Comparison of ENCODE assay signal across 26 cellular contexts in genomic region chr15:57517027-57517671, GRCh38.
DNase-seq lines count a peak whose midpoint lies in the region; ATAC-seq, FAIRE-seq and TF ChIP-seq lines count a peak whose summit lies in the region.
"Had no signal": no experiment of that assay in that cellular context is flagged by ENCODE, and none has a peak within 500 bp of the region (broad histone marks: within the 10 kb centered on the region; RNA-seq: fewer than 3 reads in every experiment).

No MANE protein-coding gene starts in this region.

- H2AFZ ChIP-seq in keratinocyte (ENCODE audit: control insufficient read depth, low read length) (peak overlapping the region; percentile 38), neuronal stem cell (ENCODE audit: low read length) (no peak overlapping the region)
- H2AFZ ChIP-seq: GM23248 had no signal

- 67% methylated on average over 6 of the region's 6 CpGs for WGBS in right cardiac atrium
- WGBS in neuronal stem cell (ENCODE audit: extremely low coverage in 2 of 2, insufficient read length in 2 of 2, insufficient replicate concordance in 1 of 2), 2 donors: no CpG with 5 or more reads among the region's 6 CpGs

- no peaks in the 10 kb centered on the region for H3K79me1 ChIP-seq in neuronal stem cell (ENCODE audit: low read depth, low read length)

- H2BK120ac ChIP-seq in neuronal stem cell (ENCODE audit: low read depth, low read length): no peak overlapping the region

- no peak for FAIRE-seq in keratinocyte (lab: Jason Lieb, UNC)
- FAIRE-seq: A549, GM18507 had no signal

- H3K36me3 ChIP-seq in keratinocyte (ENCODE audit: control insufficient read depth in 2 of 2, extremely low read depth in 1 of 2, insufficient read depth in 2 of 2, low read length in 2 of 2): no peaks in the 10 kb centered on the region
- no peaks in the 10 kb centered on the region for H3K36me3 ChIP-seq in neuronal stem cell (replicated peaks in 1 of 2; ENCODE audit: control insufficient read depth in 2 of 2, insufficient read depth in 2 of 2, low read length in 2 of 2)

- H3K4me3 ChIP-seq in right cardiac atrium (ENCODE audit: low read length): no peak overlapping the region
- no peak overlapping the region for H3K4me3 ChIP-seq in keratinocyte (ENCODE audit: control insufficient read depth in 2 of 3, extremely low read depth in 1 of 3, insufficient read depth in 2 of 3, low read depth in 1 of 3, low read length in 3 of 3)
- H3K4me3 ChIP-seq in neuronal stem cell (ENCODE audit: low read length in 2 of 2): no peak overlapping the region
- H3K4me3 ChIP-seq: A549, GM23248, SK-N-MC had no signal

- H3K27ac ChIP-seq in right cardiac atrium (ENCODE audit: low read length) (no peak overlapping the region), keratinocyte (ENCODE audit: control insufficient read depth, insufficient read depth, low read length) (no peak overlapping the region), neuronal stem cell (replicated peaks; ENCODE audit: low read length) (no peak overlapping the region)
- H3K27ac ChIP-seq: A549, GM23248, RWPE1, SK-N-MC had no signal

- H4K91ac ChIP-seq in neuronal stem cell (ENCODE audit: low read depth, low read length, poor library complexity): no peak overlapping the region

- no peak for TF ChIP-seq CTCF in keratinocyte (optimal IDR thresholded peaks at IDR 0.05 in 1 of 3, IDR thresholded peaks at IDR 0.05 in 1 of 3, conservative IDR thresholded peaks at IDR 0.05 in 1 of 3; ENCODE audit: extremely low read depth in 1 of 3, insufficient read depth in 2 of 3, low read length in 3 of 3)

- no peak overlapping the region for H3K18ac ChIP-seq in neuronal stem cell (ENCODE audit: low read length)

- H3K27me3 ChIP-seq in right cardiac atrium (ENCODE audit: control insufficient read depth, insufficient read depth) (no peaks in the 10 kb centered on the region), keratinocyte (ENCODE audit: control insufficient read depth, extremely low read depth, insufficient read depth, low read length) (no peaks in the 10 kb centered on the region), neuronal stem cell (ENCODE audit: control insufficient read depth in 3 of 3, insufficient read depth in 3 of 3, low read depth in 1 of 3, low read length in 3 of 3) (no peaks in the 10 kb centered on the region)

- peak overlapping the region; percentile 6 for H2AK5ac ChIP-seq in neuronal stem cell (ENCODE audit: low read depth, low read length)

- no peaks in the 10 kb centered on the region for H3K4me1 Mint-ChIP-seq in T-helper 17 cell
- H3K4me1 Mint-ChIP-seq: CD4-positive, alpha-beta memory T cell had no signal

- no peaks in the 10 kb centered on the region for H3K36me3 Mint-ChIP-seq in T-helper 17 cell (ENCODE audit: low read depth)
- H3K36me3 Mint-ChIP-seq: CD4-positive, alpha-beta memory T cell had no signal

- no peak overlapping the region for H4K8ac ChIP-seq in neuronal stem cell (ENCODE audit: low read depth, low read length)

- no peak overlapping the region for H2BK12ac ChIP-seq in neuronal stem cell (ENCODE audit: low read length)

- H3K14ac ChIP-seq in neuronal stem cell (ENCODE audit: low read length): no peak overlapping the region

- H3K4me3 Mint-ChIP-seq in T-helper 17 cell: no peak overlapping the region
- H3K4me3 Mint-ChIP-seq: CD4-positive, alpha-beta memory T cell had no signal

- no peak overlapping the region for H3K23ac ChIP-seq in neuronal stem cell (ENCODE audit: low read depth, low read length, poor library complexity)

- no peaks in the 10 kb centered on the region for H3K9me1 ChIP-seq in keratinocyte (ENCODE audit: control insufficient read depth, extremely low read depth, insufficient read depth, low read length)

- no peak overlapping the region for H3K4ac ChIP-seq in neuronal stem cell (ENCODE audit: low read length)

- H3K79me2 ChIP-seq in keratinocyte (ENCODE audit: control insufficient read depth, insufficient read depth, low read length): no peaks in the 10 kb centered on the region

- H3K4me2 ChIP-seq in keratinocyte (ENCODE audit: control insufficient read depth, extremely low read depth, insufficient read depth, low read depth, low read length): no peak overlapping the region
- no peak overlapping the region for H3K4me2 ChIP-seq in neuronal stem cell (ENCODE audit: insufficient read depth, low read length, poor library complexity, severe bottlenecking)
- H3K4me2 ChIP-seq: A549 had no signal

- no peaks in the 10 kb centered on the region for H3K4me1 ChIP-seq in right cardiac atrium (ENCODE audit: control insufficient read depth, insufficient read depth, low read length)
- H3K4me1 ChIP-seq in keratinocyte (ENCODE audit: control insufficient read depth, extremely low read depth, insufficient read depth, low read length): no peaks in the 10 kb centered on the region
- H3K4me1 ChIP-seq in neuronal stem cell (ENCODE audit: control insufficient read depth in 2 of 2, insufficient read depth in 1 of 2, low read depth in 1 of 2, low read length in 2 of 2): peaks cover 2 to 3% of the 10 kb centered on the region in 2 donors
- H3K4me1 ChIP-seq: A549 had no signal

- DNase-seq in right cardiac atrium: no peak
- DNase-seq in left ventricle myocardium superior: no peak
- DNase-seq in keratinocyte (ENCODE audit: low read depth, low spot score): no peak
- DNase-seq in neuronal stem cell (ENCODE audit: low spot score): no peak
- DNase-seq in T-helper 17 cell: no peak
- DNase-seq in Ammon's horn (ENCODE audit: low spot score): no peak
- DNase-seq in T-helper 9 cell: no peak
- DNase-seq: AML-193; CD4-positive, alpha-beta memory T cell; COR-L47; DMS53; GM23248; H7; IMR-90; KG1; MM.1S; NCI-H1694; NCI-H2029 treated with DMSO at 0.1 percent for 48 hours; NCI-H2227 treated with DMSO at 0.1 percent for 48 hours; NCI-H526 treated with DMSO at 0.1 percent for 48 hours; SIG-M5 had no signal

- peaks cover 29% of the 10 kb centered on the region for H3K27me3 Mint-ChIP-seq in T-helper 17 cell

- H3K9ac ChIP-seq in keratinocyte (ENCODE audit: control insufficient read depth, extremely low read depth, insufficient read depth, low read length) (no peak overlapping the region), neuronal stem cell (ENCODE audit: low read depth, low read length, poor library complexity) (no peak overlapping the region)
- H3K9ac ChIP-seq: GM23248 had no signal

- no peak overlapping the region for H3K27ac Mint-ChIP-seq in T-helper 17 cell
- H3K27ac Mint-ChIP-seq: CD4-positive, alpha-beta memory T cell had no signal

- H2BK5ac ChIP-seq in neuronal stem cell (ENCODE audit: low read length): no peak overlapping the region

- H3K9me3 ChIP-seq in right cardiac atrium (ENCODE audit: control insufficient read depth, low read length): no peaks in the 10 kb centered on the region
- H3K9me3 ChIP-seq in keratinocyte (ENCODE audit: control insufficient read depth, low read depth, low read length): no peaks in the 10 kb centered on the region
- peaks cover 0 to 2% of the 10 kb centered on the region in 2 donors for H3K9me3 ChIP-seq in neuronal stem cell (replicated peaks in 1 of 2; ENCODE audit: control insufficient read depth in 2 of 2, insufficient read depth in 1 of 2, low read depth in 1 of 2, low read length in 2 of 2)
- no peaks in the 10 kb centered on the region for H3K9me3 ChIP-seq in T-helper 17 cell (ENCODE audit: control insufficient read depth, low read length, poor library complexity, severe bottlenecking)
- H3K9me3 ChIP-seq: A549 had no signal

- intact Hi-C loops in right cardiac atrium (cut with DNase I) (no loop called here), left ventricle myocardium superior (cut with micrococcal nuclease) (no loop called here)

- ATAC-seq in right cardiac atrium (peak; percentile 17 to 59), left ventricle myocardium superior (no peak), T-helper 17 cell (no peak)
- ATAC-seq: A549, Panc1 had no signal

- dilution Hi-C loops in keratinocyte (cut with MboI; ENCODE audit: extremely low pct_ligation_motif_present, low sequenced_read_pairs): no loop called here

- no peaks in the 10 kb centered on the region for H4K20me1 ChIP-seq in keratinocyte (ENCODE audit: control insufficient read depth, extremely low read depth, insufficient read depth, low read length)

- no peak overlapping the region for H2BK15ac ChIP-seq in neuronal stem cell (ENCODE audit: low read length)

Comparison
In these comparisons a context has a peak if more than half of its experiments do, and no peak if none do; other contexts are left out.
1. ATAC-seq: peak in right cardiac atrium (2 of 2); none in left ventricle myocardium superior (single experiment) and T-helper 17 cell (single experiment).